ENCODE assay signal across 25 cellular contexts in the genomic region with DNA sequence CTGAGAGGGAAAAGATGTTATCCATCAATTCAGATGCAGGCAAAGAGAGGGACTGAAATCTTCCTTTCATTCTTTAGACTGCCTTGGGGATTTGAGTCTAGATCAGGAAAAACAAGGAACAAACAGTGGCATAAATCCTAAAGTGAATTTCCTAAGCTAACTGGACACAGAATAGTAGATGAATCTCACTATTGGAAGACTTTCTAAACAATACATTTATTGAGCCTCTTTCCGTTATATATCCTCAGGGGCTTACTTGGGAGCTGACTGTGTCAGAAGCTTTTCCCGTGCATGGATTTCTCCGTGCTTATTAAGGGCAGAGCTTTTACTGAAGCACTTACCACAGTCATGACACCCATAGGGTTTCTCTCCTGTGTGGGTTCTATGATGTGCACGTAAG. TPM values are rescaled to one million over a fixed set of nuclear protein-coding genes. Genes with fewer than 3 reads are reported as not detected.
"Had no signal": no experiment of that assay in that cellular context is flagged by ENCODE, and none has a peak within 500 bp of the region (broad histone marks: within the 10 kb centered on the region; RNA-seq: fewer than 3 reads in every experiment).

No MANE protein-coding gene starts in this region.

- ATAC-seq: left lung; naive thymus-derived CD8-positive, alpha-beta T cell; stimulated activated effector memory CD8-positive, alpha-beta T cell treated with anti-CD3 and anti-CD28 coated beads, Interleukin-12 subunit alpha, Interleukin-12 subunit beta, amount 100 ng/mL, for 72 hours; stimulated activated naive CD8-positive, alpha-beta T cell treated with anti-CD3 and anti-CD28 coated beads, Interleukin-15, Interleukin-2, amounts not matched to agents 100 U/mL and 50 U/mL, for 24 hours; upper lobe of right lung had no signal

- H3K27ac ChIP-seq: colonic mucosa, esophagus squamous epithelium, left lung, sigmoid colon, tibial nerve, upper lobe of right lung, vagina had no signal

- H3K4me1 ChIP-seq: colonic mucosa, esophagus squamous epithelium, left lung, sigmoid colon, tibial nerve, upper lobe of right lung, vagina had no signal

- H3K27me3 ChIP-seq: colonic mucosa, esophagus squamous epithelium, left lung, sigmoid colon, tibial nerve, upper lobe of right lung, vagina had no signal

- DNase-seq: colonic mucosa; effector CD4-positive, alpha-beta T cell; esophagus squamous epithelium; immature natural killer cell; left lung; naive thymus-derived CD8-positive, alpha-beta T cell; posterior cingulate gyrus; sigmoid colon; small intestine; stimulated activated CD4-positive, alpha-beta T cell treated with anti-CD3 and anti-CD28 coated beads, Interleukin-4, amount 100 ng/mL, for 1 hour; stimulated activated CD8-positive, alpha-beta memory T cell treated with anti-CD3 and anti-CD28 coated beads, Interleukin-4, amount 100 ng/mL, for 48 hours; stimulated activated naive CD8-positive, alpha-beta T cell treated with anti-CD3 and anti-CD28 coated beads, Interleukin-15, Interleukin-2, amounts not matched to agents 100 U/mL and 50 U/mL, for 24 hours; upper lobe of right lung had no signal

- H3K4me3 ChIP-seq: colonic mucosa, left lung, lung, sigmoid colon, tibial nerve, upper lobe of right lung, vagina had no signal

RNA-seq across cellular contexts. Expression of a gene that starts 58.8 kb away (rescaled TPM):
- total RNA-seq: cerebellum; colonic mucosa; dermis microvascular lymphatic vessel endothelial cell; epithelial cell of proximal tubule; left lung; lung; mesenteric fat pad; mononuclear cell; naive thymus-derived CD8-positive, alpha-beta T cell; osteocyte; pulmonary artery endothelial cell; sigmoid colon; temporal lobe; tibial nerve; upper lobe of right lung; vagina had no signal
